13 cellular contexts compared by ENCODE assay signal in the genomic region with DNA sequence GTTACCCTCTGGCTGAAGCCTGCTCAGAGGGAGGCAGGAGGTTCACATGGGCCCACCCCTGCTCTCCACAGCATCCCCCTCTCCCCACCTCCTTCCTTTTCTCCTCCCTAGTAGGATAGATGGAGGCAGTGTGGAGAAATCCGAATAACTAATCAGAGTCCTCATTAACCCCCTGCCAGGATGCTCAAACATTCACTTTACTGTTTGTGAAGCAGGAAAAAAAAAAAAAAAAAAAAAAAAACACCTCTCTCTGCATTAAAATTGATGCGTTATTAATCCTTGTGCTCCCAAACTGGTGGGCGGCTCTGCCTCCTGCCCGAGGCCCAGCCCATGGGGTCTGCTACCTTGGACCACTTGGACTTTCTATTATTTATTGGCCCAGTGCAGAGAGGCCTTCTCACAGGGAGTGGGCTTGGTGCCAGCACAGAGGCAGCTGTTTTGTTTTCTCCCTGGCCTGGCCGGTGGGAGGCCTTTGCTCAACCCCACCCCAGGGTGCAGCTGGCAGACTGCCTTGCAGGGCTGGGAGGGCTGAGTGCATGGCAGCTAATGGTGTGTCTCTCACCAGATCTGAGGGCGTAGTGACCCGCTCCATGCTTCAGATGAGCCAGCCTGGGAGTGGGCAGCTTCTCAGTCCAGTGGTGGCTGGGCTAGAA.
DNase-seq lines count a peak whose midpoint lies in the region; ATAC-seq and TF ChIP-seq lines count a peak whose summit lies in the region.
"Had no signal": no experiment of that assay in that cellular context is flagged by ENCODE, and none has a peak within 500 bp of the region (broad histone marks: within the 10 kb centered on the region; RNA-seq: fewer than 3 reads in every experiment).

No MANE protein-coding gene starts in this region.

- H3K27ac Mint-ChIP-seq in activated CD8-positive, alpha-beta T cell treated with anti-CD3 and anti-CD28 coated beads for 36 hours = no peak overlapping the region
- H3K27ac Mint-ChIP-seq: activated CD4-positive, alpha-beta T cell treated with anti-CD3 and anti-CD28 coated beads, Interleukin-2, amount 10 ng/mL, durations not matched to agents 7 days and 5 days; activated naive CD4-positive, alpha-beta T cell treated with anti-CD3 and anti-CD28 coated beads, Interleukin-2, amount 50 U/mL, for 72 hours had no signal

- no peaks in the 10 kb centered on the region for H3K4me1 ChIP-seq in adipocyte (ENCODE audit: control insufficient read depth, insufficient read depth, low read length)
- H3K4me1 ChIP-seq in testis = peaks cover 16% of the 10 kb centered on the region
- H3K4me1 ChIP-seq: SJSA1 had no signal

- H3K4me1 Mint-ChIP-seq in activated CD8-positive, alpha-beta T cell treated with anti-CD3 and anti-CD28 coated beads for 36 hours (ENCODE audit: low read depth) = no peaks in the 10 kb centered on the region
- H3K4me1 Mint-ChIP-seq: activated CD4-positive, alpha-beta T cell treated with anti-CD3 and anti-CD28 coated beads, Interleukin-2, amount 10 ng/mL, durations not matched to agents 7 days and 5 days had no signal

- H3K27me3 Mint-ChIP-seq in activated CD8-positive, alpha-beta T cell treated with anti-CD3 and anti-CD28 coated beads for 36 hours = peaks cover 15% of the 10 kb centered on the region

- H3K4me3 Mint-ChIP-seq in activated CD8-positive, alpha-beta T cell treated with anti-CD3 and anti-CD28 coated beads for 36 hours = no peak overlapping the region
- H3K4me3 Mint-ChIP-seq: activated CD4-positive, alpha-beta T cell treated with anti-CD3 and anti-CD28 coated beads, Interleukin-2, amount 10 ng/mL, durations not matched to agents 7 days and 5 days had no signal

- H3K27ac ChIP-seq in testis = no peak overlapping the region
- H3K27ac ChIP-seq: SJSA1 had no signal

- no peaks in the 10 kb centered on the region for H3K36me3 Mint-ChIP-seq in activated CD8-positive, alpha-beta T cell treated with anti-CD3 and anti-CD28 coated beads for 36 hours (ENCODE audit: low read depth)
- H3K36me3 Mint-ChIP-seq: activated naive CD4-positive, alpha-beta T cell treated with anti-CD3 and anti-CD28 coated beads, Interleukin-2, amount 50 U/mL, for 72 hours had no signal

- peaks cover 5% of the 10 kb centered on the region for H3K27me3 ChIP-seq in adipocyte (replicated peaks; ENCODE audit: control insufficient read depth, insufficient read depth, low read length)
- no peaks in the 10 kb centered on the region for H3K27me3 ChIP-seq in testis
- H3K27me3 ChIP-seq: SJSA1 had no signal

- WGBS in testis, 2 donors = 50 to 72% methylated on average over 7 of the region's 7 CpGs

- TF ChIP-seq POLR2A in testis (IDR thresholded peaks at IDR 0.05) = no peak

- no peak for ATAC-seq in activated CD8-positive, alpha-beta T cell treated with anti-CD3 and anti-CD28 coated beads for 36 hours
- ATAC-seq in HG03139 (IDR thresholded peaks at IDR 0.05; ENCODE audit: unreplicated experiment) = no peak
- ATAC-seq: activated naive CD4-positive, alpha-beta T cell treated with anti-CD3 and anti-CD28 coated beads, Interleukin-2, amount 50 U/mL, for 72 hours; HepG2 had no signal

- POLR2A ChIA-PET in activated CD8-positive, alpha-beta T cell treated with anti-CD3 and anti-CD28 coated beads for 36 hours (lab: Charles Lee) = no interaction called here

- H3K9ac ChIP-seq in adipocyte (ENCODE audit: low read length) = no peak overlapping the region

- no peaks in the 10 kb centered on the region for H3K9me3 Mint-ChIP-seq in activated CD8-positive, alpha-beta T cell treated with anti-CD3 and anti-CD28 coated beads for 36 hours
- H3K9me3 Mint-ChIP-seq: activated CD4-positive, alpha-beta T cell treated with anti-CD3 and anti-CD28 coated beads, Interleukin-2, amount 10 ng/mL, durations not matched to agents 7 days and 5 days; activated naive CD4-positive, alpha-beta T cell treated with anti-CD3 and anti-CD28 coated beads, Interleukin-2, amount 50 U/mL, for 72 hours had no signal

- H3K4me3 ChIP-seq in adipocyte (ENCODE audit: low read length) (no peak overlapping the region), testis (no peak overlapping the region)
- H3K4me3 ChIP-seq: SJSA1 had no signal

- no peak for TF ChIP-seq CTCF in testis (IDR thresholded peaks at IDR 0.05)
- TF ChIP-seq CTCF in activated CD8-positive, alpha-beta T cell treated with anti-CD3 and anti-CD28 coated beads for 36 hours (IDR thresholded peaks at IDR 0.05) = no peak

- peak; percentile 22 for DNase-seq in NCI-H2196 (lab: John Stamatoyannopoulos, UW; ENCODE audit: unreplicated experiment)
- no peak for DNase-seq in NCI-H2196 treated with DMSO at 0.1 percent for 48 hours (lab: John Stamatoyannopoulos, UW; ENCODE audit: unreplicated experiment)
- DNase-seq in adipocyte (ENCODE audit: low read depth) = peak; percentile 24
- DNase-seq in iris pigment epithelial cell (ENCODE audit: low read depth) = peak; percentile 12
- DNase-seq in testis = peak; percentile 48
- DNase-seq in activated CD8-positive, alpha-beta T cell treated with anti-CD3 and anti-CD28 coated beads for 36 hours = no peak
- no peak for DNase-seq in cerebellar nuclear complex (lab: John Stamatoyannopoulos, UW)
- DNase-seq: activated CD4-positive, alpha-beta T cell treated with anti-CD3 and anti-CD28 coated beads, Interleukin-2, amount 10 ng/mL, durations not matched to agents 7 days and 5 days; NCI-H2227 treated with DMSO at 0.1 percent for 48 hours had no signal

- intact Hi-C loops in testis (cut with DNase I; ENCODE audit: low total_unique reads) = no loop called here
- intact Hi-C loops in activated CD8-positive, alpha-beta T cell treated with anti-CD3 and anti-CD28 coated beads for 36 hours (cut with micrococcal nuclease) = no loop called here

- peaks cover 7% of the 10 kb centered on the region for H3K9me3 ChIP-seq in adipocyte (ENCODE audit: control insufficient read depth, low read length)
- no peaks in the 10 kb centered on the region for H3K9me3 ChIP-seq in testis
- H3K9me3 ChIP-seq: SJSA1 had no signal

- H3K36me3 ChIP-seq in adipocyte (ENCODE audit: control insufficient read depth, insufficient read depth, low read length, severe bottlenecking) (no peaks in the 10 kb centered on the region), testis (ENCODE audit: low read depth, missing control alignments) (no peaks in the 10 kb centered on the region)
- H3K36me3 ChIP-seq: SJSA1 had no signal

- CTCF ChIA-PET in activated CD8-positive, alpha-beta T cell treated with anti-CD3 and anti-CD28 coated beads for 36 hours (lab: Charles Lee) = no interaction called here

Comparison
In these comparisons a context has a peak if more than half of its experiments do, and no peak if none do; other contexts are left out.
1. DNase-seq: peak in NCI-H2196 (single experiment), adipocyte (single experiment), iris pigment epithelial cell (single experiment) and testis (single experiment); none in NCI-H2196 treated with DMSO at 0.1 percent for 48 hours (single experiment), activated CD8-positive, alpha-beta T cell treated with anti-CD3 and anti-CD28 coated beads for 36 hours (single experiment) and cerebellar nuclear complex (0 of 2).